In genomic region chr1:5992034-5992813, GRCh38 we compare ENCODE assay signal across 8 cellular contexts. TPM values are rescaled to one million over a fixed set of nuclear protein-coding genes. Genes with fewer than 3 reads are reported as not detected.
DNase-seq lines count a peak whose midpoint lies in the region; ATAC-seq and TF ChIP-seq lines count a peak whose summit lies in the region.

NPHP4 (minus strand) TSS chr1:5992425; CDS start chr1:5986289, 6,136 bp downstream.

- TF ChIP-seq CTCF in fibroblast of pulmonary artery (IDR thresholded peaks at IDR 0.05; ENCODE audit: low read length, missing control alignments), result no peak

- H3K4me1 Mint-ChIP-seq in natural killer cell treated with Interleukin-12 subunit alpha and Interleukin-12 subunit beta and Interleukin-15 and Interleukin-18, amount 100 ng/mL, for 72 hours (ENCODE audit: low read depth in 2 of 2), result peaks cover 22 to 30% of the 10 kb centered on the region in 2 donors

- peak within 1 kb of the TSS; percentile 71 for H3K4me3 ChIP-seq in fibroblast of pulmonary artery (replicated peaks; ENCODE audit: low read depth, low read length)

- DNase-seq in EL, result peak; percentile 100
- peak; percentile 97 for DNase-seq in H4 (ENCODE audit: low spot score)
- peak; percentile 98 for DNase-seq in LoVo (ENCODE audit: low spot score)
- DNase-seq in SHP77 (lab: John Stamatoyannopoulos, UW), result peak; percentile 97 to 99
- DNase-seq in activated effector memory CD4-positive, alpha-beta T cell treated with Interleukin-2 at 50 U/mL for 16 hours, result peak; percentile 99
- DNase-seq in fibroblast of pulmonary artery (ENCODE audit: low read depth), result peak; percentile 100
- DNase-seq in natural killer cell treated with Interleukin-12 subunit alpha and Interleukin-12 subunit beta and Interleukin-15 and Interleukin-18, amount 100 ng/mL, for 72 hours (ENCODE audit: low spot score), result peak; percentile 100
- DNase-seq in stimulated activated naive CD8-positive, alpha-beta T cell treated with anti-CD3 and anti-CD28 coated beads, Interleukin-15, Interleukin-2, amounts not matched to agents 100 U/mL and 50 U/mL, for 24 hours, result peak; percentile 99

- peak; percentile 94 to 96 for ATAC-seq in natural killer cell treated with Interleukin-12 subunit alpha and Interleukin-12 subunit beta and Interleukin-15 and Interleukin-18, amount 100 ng/mL, for 72 hours
- peak; percentile 92 for ATAC-seq in stimulated activated naive CD8-positive, alpha-beta T cell treated with anti-CD3 and anti-CD28 coated beads, Interleukin-15, Interleukin-2, amounts not matched to agents 100 U/mL and 50 U/mL, for 24 hours

- H3K4me3 Mint-ChIP-seq in natural killer cell treated with Interleukin-12 subunit alpha and Interleukin-12 subunit beta and Interleukin-15 and Interleukin-18, amount 100 ng/mL, for 72 hours, result peak within 1 kb of the TSS; percentile 91

- no peaks in the 10 kb centered on the region for H3K36me3 Mint-ChIP-seq in natural killer cell treated with Interleukin-12 subunit alpha and Interleukin-12 subunit beta and Interleukin-15 and Interleukin-18, amount 100 ng/mL, for 72 hours

- peak within 1 kb of the TSS; percentile 92 to 96 for H3K27ac Mint-ChIP-seq in natural killer cell treated with Interleukin-12 subunit alpha and Interleukin-12 subunit beta and Interleukin-15 and Interleukin-18, amount 100 ng/mL, for 72 hours

- no peaks in the 10 kb centered on the region for H3K9me3 Mint-ChIP-seq in natural killer cell treated with Interleukin-12 subunit alpha and Interleukin-12 subunit beta and Interleukin-15 and Interleukin-18, amount 100 ng/mL, for 72 hours

- H3K27me3 Mint-ChIP-seq in natural killer cell treated with Interleukin-12 subunit alpha and Interleukin-12 subunit beta and Interleukin-15 and Interleukin-18, amount 100 ng/mL, for 72 hours, result no peaks in the 10 kb centered on the region

RNA-seq across cellular contexts. Expression of gene NPHP4, which starts in this region (rescaled TPM):
- total RNA-seq in H4 (2014; rRNA removed; shearing (Covaris generic)), result 2.4 and 12.0 TPM in 2 replicates
- total RNA-seq in natural killer cell treated with Interleukin-12 subunit alpha and Interleukin-12 subunit beta and Interleukin-15 and Interleukin-18, amount 100 ng/mL, for 72 hours, result 10 to 100 TPM; 27.6 to 58.5 TPM

Comparison
In these comparisons a context has a peak if more than half of its experiments do, and no peak if none do; other contexts are left out.
1. Peak in every context shown above with its lines: DNase-seq, ATAC-seq and H3K4me3 ChIP-seq.